Comparison of ENCODE assay signal across 1 cellular context in genomic region chr7:44796504-44797328, GRCh38.
TF ChIP-seq lines count a peak whose summit lies in the region.

Gene PPIA, plus strand, starts transcription at chr7:44796681. Its CDS starts 44 bp downstream, at chr7:44796725.

TF ChIP-seq in HepG2, 621 proteins besides CTCF, POLR2A, EP300 and RAD21 (continued from another document and continues in another):
- peak; percentile 70 for TF ChIP-seq TFDP1 (CRISPR knock-in tag; IDR thresholded peaks at IDR 0.05; ENCODE audit: borderline replicate concordance)
- 0 out of 2 replicates have a peak, but pooled peaks have one; percentile 17 for TF ChIP-seq ZFYVE20 (CRISPR knock-in tag; IDR thresholded peaks at IDR 0.05; ENCODE audit: borderline replicate concordance, low read depth)
- no peak for TF ChIP-seq SMARCE1 (IDR thresholded peaks at IDR 0.05; ENCODE audit: borderline replicate concordance)
- peak; percentile 10; the same call in 1 of the 2 replicates for TF ChIP-seq ZNF891 (CRISPR knock-in tag; IDR thresholded peaks at IDR 0.05)
- peak; percentile 92; the same call in 1 of the 2 replicates for TF ChIP-seq ZNF773 (CRISPR knock-in tag; IDR thresholded peaks at IDR 0.05; ENCODE audit: borderline replicate concordance)
- peak; percentile 82 for TF ChIP-seq ARNTL (CRISPR knock-in tag; IDR thresholded peaks at IDR 0.05)
- peak; percentile 54; the same call in 1 of the 2 replicates for TF ChIP-seq BRD4 (CRISPR knock-in tag; IDR thresholded peaks at IDR 0.05)
- 0 out of 2 replicates have a peak, but pooled peaks have one; percentile 4 for TF ChIP-seq SOX5 (CRISPR knock-in tag; IDR thresholded peaks at IDR 0.05; ENCODE audit: borderline replicate concordance)
- 0 out of 2 replicates have a peak, but pooled peaks have one; percentile 48 for TF ChIP-seq ZSCAN9 (CRISPR knock-in tag; IDR thresholded peaks at IDR 0.05; ENCODE audit: borderline replicate concordance)
- TF ChIP-seq ZC3H13 (CRISPR knock-in tag; IDR thresholded peaks at IDR 0.05), result peak; percentile 96
- TF ChIP-seq CBFB (CRISPR knock-in tag; IDR thresholded peaks at IDR 0.05), result peak; percentile 14; the same call in 1 of the 2 replicates
- 0 out of 2 replicates have a peak, but pooled peaks have one; percentile 6 for TF ChIP-seq PHF21A (CRISPR knock-in tag; IDR thresholded peaks at IDR 0.05)
- no peak for TF ChIP-seq ATF7 (IDR thresholded peaks at IDR 0.05)
- peak; percentile 15; the same call in 1 of the 2 replicates for TF ChIP-seq ATF7 (CRISPR knock-in tag; IDR thresholded peaks at IDR 0.05)
- peak in 1 of 2 experiments; percentile 66; a peak in 1 of 4 replicates for TF ChIP-seq KLF16 (CRISPR knock-in tag; IDR thresholded peaks at IDR 0.05)
- TF ChIP-seq HNRNPUL1 (IDR thresholded peaks at IDR 0.05; ENCODE audit: low read depth, low read length), result no peak
- peak; percentile 53 for TF ChIP-seq RBM22 (optimal IDR thresholded peaks at IDR 0.05; ENCODE audit: low read length)
- TF ChIP-seq, protein P1, sequence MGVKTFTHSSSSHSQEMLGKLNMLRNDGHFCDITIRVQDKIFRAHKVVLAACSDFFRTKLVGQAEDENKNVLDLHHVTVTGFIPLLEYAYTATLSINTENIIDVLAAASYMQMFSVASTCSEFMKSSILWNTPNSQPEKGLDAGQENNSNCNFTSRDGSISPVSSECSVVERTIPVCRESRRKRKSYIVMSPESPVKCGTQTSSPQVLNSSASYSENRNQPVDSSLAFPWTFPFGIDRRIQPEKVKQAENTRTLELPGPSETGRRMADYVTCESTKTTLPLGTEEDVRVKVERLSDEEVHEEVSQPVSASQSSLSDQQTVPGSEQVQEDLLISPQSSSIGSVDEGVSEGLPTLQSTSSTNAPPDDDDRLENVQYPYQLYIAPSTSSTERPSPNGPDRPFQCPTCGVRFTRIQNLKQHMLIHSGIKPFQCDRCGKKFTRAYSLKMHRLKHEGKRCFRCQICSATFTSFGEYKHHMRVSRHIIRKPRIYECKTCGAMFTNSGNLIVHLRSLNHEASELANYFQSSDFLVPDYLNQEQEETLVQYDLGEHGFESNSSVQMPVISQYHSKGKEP (CRISPR knock-in tag; IDR thresholded peaks at IDR 0.05), result peak; percentile 37; the same call in 1 of the 2 replicates
- TF ChIP-seq, protein P2, sequence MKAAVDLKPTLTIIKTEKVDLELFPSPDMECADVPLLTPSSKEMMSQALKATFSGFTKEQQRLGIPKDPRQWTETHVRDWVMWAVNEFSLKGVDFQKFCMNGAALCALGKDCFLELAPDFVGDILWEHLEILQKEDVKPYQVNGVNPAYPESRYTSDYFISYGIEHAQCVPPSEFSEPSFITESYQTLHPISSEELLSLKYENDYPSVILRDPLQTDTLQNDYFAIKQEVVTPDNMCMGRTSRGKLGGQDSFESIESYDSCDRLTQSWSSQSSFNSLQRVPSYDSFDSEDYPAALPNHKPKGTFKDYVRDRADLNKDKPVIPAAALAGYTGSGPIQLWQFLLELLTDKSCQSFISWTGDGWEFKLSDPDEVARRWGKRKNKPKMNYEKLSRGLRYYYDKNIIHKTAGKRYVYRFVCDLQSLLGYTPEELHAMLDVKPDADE (CRISPR knock-in tag; IDR thresholded peaks at IDR 0.05), result peak; percentile 81
- no peak for TF ChIP-seq MBD4 (IDR thresholded peaks at IDR 0.05; ENCODE audit: borderline replicate concordance, low read length)
- TF ChIP-seq, protein P3, sequence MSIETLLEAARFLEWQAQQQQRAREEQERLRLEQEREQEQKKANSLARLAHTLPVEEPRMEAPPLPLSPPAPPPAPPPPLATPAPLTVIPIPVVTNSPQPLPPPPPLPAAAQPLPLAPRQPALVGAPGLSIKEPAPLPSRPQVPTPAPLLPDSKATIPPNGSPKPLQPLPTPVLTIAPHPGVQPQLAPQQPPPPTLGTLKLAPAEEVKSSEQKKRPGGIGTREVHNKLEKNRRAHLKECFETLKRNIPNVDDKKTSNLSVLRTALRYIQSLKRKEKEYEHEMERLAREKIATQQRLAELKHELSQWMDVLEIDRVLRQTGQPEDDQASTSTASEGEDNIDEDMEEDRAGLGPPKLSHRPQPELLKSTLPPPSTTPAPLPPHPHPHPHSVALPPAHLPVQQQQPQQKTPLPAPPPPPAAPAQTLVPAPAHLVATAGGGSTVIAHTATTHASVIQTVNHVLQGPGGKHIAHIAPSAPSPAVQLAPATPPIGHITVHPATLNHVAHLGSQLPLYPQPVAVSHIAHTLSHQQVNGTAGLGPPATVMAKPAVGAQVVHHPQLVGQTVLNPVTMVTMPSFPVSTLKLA (IDR thresholded peaks at IDR 0.05), result peak; percentile 63
- TF ChIP-seq EED (CRISPR knock-in tag; IDR thresholded peaks at IDR 0.05), result 0 out of 2 replicates have a peak, but pooled peaks have one; percentile 33
- peak; percentile 86 for TF ChIP-seq MXD4 (CRISPR knock-in tag; IDR thresholded peaks at IDR 0.05)
- peak; percentile 85; the same call in 1 of the 2 replicates for TF ChIP-seq ZNF101 (CRISPR knock-in tag; IDR thresholded peaks at IDR 0.05; ENCODE audit: borderline replicate concordance, low read depth)
- 0 out of 2 replicates have a peak, but pooled peaks have one; percentile 38 for TF ChIP-seq BRF2 (CRISPR knock-in tag; IDR thresholded peaks at IDR 0.05)
- peak; percentile 28 for TF ChIP-seq MEIS1 (CRISPR knock-in tag; IDR thresholded peaks at IDR 0.05; ENCODE audit: borderline replicate concordance)
- TF ChIP-seq HOXA7 (CRISPR knock-in tag; IDR thresholded peaks at IDR 0.05), result peak; percentile 55; the same call in 1 of the 2 replicates
- TF ChIP-seq ZNF232 (CRISPR knock-in tag; IDR thresholded peaks at IDR 0.05; ENCODE audit: borderline replicate concordance), result peak; percentile 78; the same call in 1 of the 2 replicates
- TF ChIP-seq ZNF282 (IDR thresholded peaks at IDR 0.05; ENCODE audit: partially characterized antibody), result no peak
- TF ChIP-seq ADNP (CRISPR knock-in tag; IDR thresholded peaks at IDR 0.05), result no peak
- peak; percentile 94; the same call in 1 of the 2 replicates for TF ChIP-seq REL (CRISPR knock-in tag; conservative IDR thresholded peaks at IDR 0.05)
- no peak for TF ChIP-seq RFX5 (IDR thresholded peaks at IDR 0.05; ENCODE audit: low read depth, low read length)
- peak; percentile 99 for TF ChIP-seq AGO2 (optimal IDR thresholded peaks at IDR 0.05; ENCODE audit: low read depth, low read length)
- peak; percentile 67; the same call in 1 of the 2 replicates for TF ChIP-seq ZNF770 (CRISPR knock-in tag; IDR thresholded peaks at IDR 0.05)
- peak; percentile 85; the same call in 1 of the 2 replicates for TF ChIP-seq ZNF570 (CRISPR knock-in tag; IDR thresholded peaks at IDR 0.05; ENCODE audit: borderline replicate concordance)
- TF ChIP-seq, protein P4, sequence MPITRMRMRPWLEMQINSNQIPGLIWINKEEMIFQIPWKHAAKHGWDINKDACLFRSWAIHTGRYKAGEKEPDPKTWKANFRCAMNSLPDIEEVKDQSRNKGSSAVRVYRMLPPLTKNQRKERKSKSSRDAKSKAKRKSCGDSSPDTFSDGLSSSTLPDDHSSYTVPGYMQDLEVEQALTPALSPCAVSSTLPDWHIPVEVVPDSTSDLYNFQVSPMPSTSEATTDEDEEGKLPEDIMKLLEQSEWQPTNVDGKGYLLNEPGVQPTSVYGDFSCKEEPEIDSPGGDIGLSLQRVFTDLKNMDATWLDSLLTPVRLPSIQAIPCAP (CRISPR knock-in tag; IDR thresholded peaks at IDR 0.05; ENCODE audit: low read depth), result 0 out of 2 replicates have a peak, but pooled peaks have one; percentile 18
- TF ChIP-seq KAT7 (CRISPR knock-in tag; IDR thresholded peaks at IDR 0.05; ENCODE audit: borderline replicate concordance), result 0 out of 2 replicates have a peak, but pooled peaks have one; percentile 66
- peak; percentile 32 for TF ChIP-seq ZSCAN25 (CRISPR knock-in tag; IDR thresholded peaks at IDR 0.05)
- peak; percentile 18 for TF ChIP-seq KMT2A (CRISPR knock-in tag; IDR thresholded peaks at IDR 0.05)
- no peak for TF ChIP-seq RBAK (CRISPR knock-in tag; IDR thresholded peaks at IDR 0.05)
- no peak for TF ChIP-seq SMC3 (IDR thresholded peaks at IDR 0.05; ENCODE audit: low read length)
- no peak for TF ChIP-seq RELA (CRISPR knock-in tag; IDR thresholded peaks at IDR 0.05)
- peak; percentile 23 for TF ChIP-seq ELF3 (CRISPR knock-in tag; IDR thresholded peaks at IDR 0.05)
- TF ChIP-seq AHR (CRISPR knock-in tag; IDR thresholded peaks at IDR 0.05), result no peak
- TF ChIP-seq AFF4 (CRISPR knock-in tag; IDR thresholded peaks at IDR 0.05), result 0 out of 2 replicates have a peak, but pooled peaks have one; percentile 57
- TF ChIP-seq TP53 (CRISPR knock-in tag; conservative IDR thresholded peaks at IDR 0.05), result no peak
- TF ChIP-seq, protein P5, sequence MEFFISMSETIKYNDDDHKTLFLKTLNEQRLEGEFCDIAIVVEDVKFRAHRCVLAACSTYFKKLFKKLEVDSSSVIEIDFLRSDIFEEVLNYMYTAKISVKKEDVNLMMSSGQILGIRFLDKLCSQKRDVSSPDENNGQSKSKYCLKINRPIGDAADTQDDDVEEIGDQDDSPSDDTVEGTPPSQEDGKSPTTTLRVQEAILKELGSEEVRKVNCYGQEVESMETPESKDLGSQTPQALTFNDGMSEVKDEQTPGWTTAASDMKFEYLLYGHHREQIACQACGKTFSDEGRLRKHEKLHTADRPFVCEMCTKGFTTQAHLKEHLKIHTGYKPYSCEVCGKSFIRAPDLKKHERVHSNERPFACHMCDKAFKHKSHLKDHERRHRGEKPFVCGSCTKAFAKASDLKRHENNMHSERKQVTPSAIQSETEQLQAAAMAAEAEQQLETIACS (CRISPR knock-in tag; IDR thresholded peaks at IDR 0.05), result no peak; the same call in 1 of the 2 replicates
- peak; percentile 76; the same call in 1 of the 2 replicates for TF ChIP-seq BCL3 (CRISPR knock-in tag; IDR thresholded peaks at IDR 0.05)
- TF ChIP-seq SPEN (CRISPR knock-in tag; IDR thresholded peaks at IDR 0.05; ENCODE audit: low read depth), result peak; percentile 10
- TF ChIP-seq ZSCAN22 (CRISPR knock-in tag; IDR thresholded peaks at IDR 0.05), result 0 out of 2 replicates have a peak, but pooled peaks have one; percentile 28
- TF ChIP-seq MAFF (IDR thresholded peaks at IDR 0.05; ENCODE audit: low read depth, low read length), result no peak
- 0 out of 2 replicates have a peak, but pooled peaks have one; percentile 22 for TF ChIP-seq SP140L (CRISPR knock-in tag; IDR thresholded peaks at IDR 0.05; ENCODE audit: borderline replicate concordance)
- TF ChIP-seq POLR2AphosphoS5 (IDR thresholded peaks at IDR 0.05; ENCODE audit: low read depth, low read length), result peak; percentile 91
